ENCODE assay signal across 19 cellular contexts in genomic region chr20:60270341-60270740, GRCh38.
"Had no signal": no experiment of that assay in that cellular context is flagged by ENCODE, and none has a peak within 500 bp of the region (broad histone marks: within the 10 kb centered on the region; RNA-seq: fewer than 3 reads in every experiment).

No MANE protein-coding gene starts in this region.

- DNase-seq: colonic mucosa; cortex of kidney; effector memory CD4-positive, alpha-beta T cell; foreskin keratinocyte; glutamatergic neuron; head of caudate nucleus; heart right ventricle; hippocampal formation; left cardiac atrium; left lung; left ventricle myocardium superior; lower lobe of right lung; mesenchymal stem cell; mucosa of descending colon had no signal

- FAIRE-seq: endothelial cell of umbilical vein, frontal cortex, islet of Langerhans, keratinocyte had no signal

- H3K9me3 ChIP-seq: colonic mucosa, esophagus muscularis mucosa, heart right ventricle, left lung, lower lobe of right lung, mucosa of descending colon had no signal

- H3K36me3 ChIP-seq: colonic mucosa, esophagus muscularis mucosa, heart right ventricle, left lung, lower lobe of right lung had no signal

- H3K4me1 ChIP-seq: colonic mucosa, esophagus muscularis mucosa, foreskin keratinocyte, heart right ventricle, left lung, lower lobe of right lung had no signal

- H3K27me3 ChIP-seq: colonic mucosa, left lung had no signal

- ATAC-seq: foreskin keratinocyte, heart right ventricle, left cardiac atrium, left lung, left ventricle myocardium superior, lower lobe of right lung, mucosa of descending colon had no signal

- H3K27ac ChIP-seq: colonic mucosa, esophagus muscularis mucosa, foreskin keratinocyte, heart right ventricle, left lung, lower lobe of right lung had no signal

- H3K4me3 ChIP-seq: colonic mucosa, esophagus muscularis mucosa, heart right ventricle, left lung, lower lobe of right lung, mucosa of descending colon had no signal
